12 cellular contexts compared by ENCODE assay signal in genomic region chr3:33442190-33442589, GRCh38. TPM values are rescaled to one million over a fixed set of nuclear protein-coding genes. Genes with fewer than 3 reads are reported as not detected.
DNase-seq lines count a peak whose midpoint lies in the region; ATAC-seq and TF ChIP-seq lines count a peak whose summit lies in the region.
"Had no signal": no experiment of that assay in that cellular context is flagged by ENCODE, and none has a peak within 500 bp of the region (broad histone marks: within the 10 kb centered on the region; RNA-seq: fewer than 3 reads in every experiment).

No MANE protein-coding gene starts in this region.

- no peak for TF ChIP-seq POLR2A in right lobe of liver (IDR thresholded peaks at IDR 0.05)

- no peak for DNase-seq in activated T-cell treated with anti-CD3 and anti-CD28 coated beads, Interleukin-2, amount 50 U/mL, for 4 hours
- no peak for DNase-seq in activated T-cell treated with anti-CD3 and anti-CD28 coated beads, Interleukin-2, amount 50 U/mL, for 48 hours
- DNase-seq in activated CD4-positive, alpha-beta memory T cell treated with anti-CD3 and anti-CD28 coated beads, Interleukin-2, amount 10 ng/mL, durations not matched to agents 7 days and 5 days, result no peak
- DNase-seq in right lobe of liver (no peak), tibial artery (no peak), BE2C (no peak), A673 (ENCODE audit: low spot score) (no peak), GM19238 (ENCODE audit: insufficient read length, low spot score) (no peak)
- DNase-seq: aorta, islet precursor cell, NCI-H526, WERI-Rb-1 had no signal

- peak overlapping the region; percentile 99 for H3K4me3 Mint-ChIP-seq in activated T-cell treated with anti-CD3 and anti-CD28 coated beads, Interleukin-2, amount 50 U/mL, for 4 hours
- peak overlapping the region; percentile 99 for H3K4me3 Mint-ChIP-seq in activated CD4-positive, alpha-beta memory T cell treated with anti-CD3 and anti-CD28 coated beads, Interleukin-2, amount 10 ng/mL, durations not matched to agents 7 days and 5 days

- no peak for TF ChIP-seq CTCF in right lobe of liver (IDR thresholded peaks at IDR 0.05)
- TF ChIP-seq CTCF in tibial artery (IDR thresholded peaks at IDR 0.05), result no peak
- no peak for TF ChIP-seq CTCF in BE2C (IDR thresholded peaks at IDR 0.05; ENCODE audit: low read depth, low read length)
- TF ChIP-seq CTCF in A673 (conservative IDR thresholded peaks at IDR 0.05; ENCODE audit: low read depth, low read length), result no peak

- H3K27me3 ChIP-seq in right lobe of liver, result no peaks in the 10 kb centered on the region
- H3K27me3 ChIP-seq in tibial artery, result no peaks in the 10 kb centered on the region
- no peaks in the 10 kb centered on the region for H3K27me3 ChIP-seq in BE2C
- no peaks in the 10 kb centered on the region for H3K27me3 ChIP-seq in A673 (replicated peaks; ENCODE audit: insufficient read depth, low read depth, low read length, poor library complexity)

- no peak for ATAC-seq in activated T-cell treated with anti-CD3 and anti-CD28 coated beads, Interleukin-2, amount 50 U/mL, for 4 hours
- ATAC-seq in right lobe of liver, result no peak

- H3K36me3 ChIP-seq in right lobe of liver (no peaks in the 10 kb centered on the region), tibial artery (no peaks in the 10 kb centered on the region), BE2C (no peaks in the 10 kb centered on the region), A673 (ENCODE audit: insufficient read depth, low read length, poor library complexity, severe bottlenecking) (no peaks in the 10 kb centered on the region)

- H3K27ac Mint-ChIP-seq in activated CD4-positive, alpha-beta memory T cell treated with anti-CD3 and anti-CD28 coated beads, Interleukin-2, amount 10 ng/mL, durations not matched to agents 7 days and 5 days, result peak overlapping the region; percentile 100

- no peaks in the 10 kb centered on the region for H3K9me3 Mint-ChIP-seq in activated T-cell treated with anti-CD3 and anti-CD28 coated beads, Interleukin-2, amount 50 U/mL, for 4 hours
- H3K9me3 Mint-ChIP-seq in activated CD4-positive, alpha-beta memory T cell treated with anti-CD3 and anti-CD28 coated beads, Interleukin-2, amount 10 ng/mL, durations not matched to agents 7 days and 5 days, result no peaks in the 10 kb centered on the region

- CTCF ChIA-PET in activated CD4-positive, alpha-beta memory T cell treated with anti-CD3 and anti-CD28 coated beads, Interleukin-2, amount 10 ng/mL, durations not matched to agents 7 days and 5 days (lab: Charles Lee), result interaction anchor here (1.0 kb wide), 1 partner anchor 12 kb away, joined by 3 read pairs; no protein-coding TSS in a partner anchor
- CTCF ChIA-PET in A673 (lab: Charles Lee), result no interaction called here

- H3K4me1 ChIP-seq in right lobe of liver, result peaks cover 0 to 27% (median 10%) of the 10 kb centered on the region in 4 donors
- H3K4me1 ChIP-seq in tibial artery, result peaks cover 0 to 25% (median 21%) of the 10 kb centered on the region in 4 donors
- no peaks in the 10 kb centered on the region for H3K4me1 ChIP-seq in BE2C
- H3K4me1 ChIP-seq in A673 (ENCODE audit: insufficient read depth, low read length, poor library complexity, severe bottlenecking), result peaks cover 11% of the 10 kb centered on the region

- H3K4me1 Mint-ChIP-seq in activated T-cell treated with anti-CD3 and anti-CD28 coated beads, Interleukin-2, amount 50 U/mL, for 4 hours (ENCODE audit: low read depth), result peaks cover 38% of the 10 kb centered on the region
- H3K4me1 Mint-ChIP-seq in activated CD4-positive, alpha-beta memory T cell treated with anti-CD3 and anti-CD28 coated beads, Interleukin-2, amount 10 ng/mL, durations not matched to agents 7 days and 5 days, result peaks cover 35% of the 10 kb centered on the region

- 100% methylated on average over 4 of the region's 4 CpGs for WGBS in right lobe of liver (ENCODE audit: insufficient coverage, low coverage, low lambda C conversion rate, missing lambda C conversion rate)

- no peaks in the 10 kb centered on the region for H3K27me3 Mint-ChIP-seq in activated T-cell treated with anti-CD3 and anti-CD28 coated beads, Interleukin-2, amount 50 U/mL, for 4 hours (ENCODE audit: low read depth)
- no peaks in the 10 kb centered on the region for H3K27me3 Mint-ChIP-seq in activated CD4-positive, alpha-beta memory T cell treated with anti-CD3 and anti-CD28 coated beads, Interleukin-2, amount 10 ng/mL, durations not matched to agents 7 days and 5 days

- no TSS peak for BruUV-seq in A673 (replicated peaks; lab: Mats Ljungman, UMichigan)

- intact Hi-C loops in right lobe of liver (cut with DNase I) (no loop called here), tibial artery (cut with DNase I; ENCODE audit: low total_unique reads) (no loop called here), A673 (cut with micrococcal nuclease; ENCODE audit: unreplicated experiment) (no loop called here)

- POLR2A ChIA-PET in activated CD4-positive, alpha-beta memory T cell treated with anti-CD3 and anti-CD28 coated beads, Interleukin-2, amount 10 ng/mL, durations not matched to agents 7 days and 5 days (lab: Charles Lee), result interaction anchor here (1.4 to 5.2 kb wide), 4 partner anchors 12 to 357 kb away, joined by 3 to 42 read pairs (median 6); partner anchors contain the start of gene PDCD6IP
- POLR2A ChIA-PET in A673 (lab: Charles Lee; ENCODE audit: low non-redundant PET), result no interaction called here

- H3K27ac ChIP-seq in right lobe of liver, result peak overlapping the region; percentile 23 to 99 (median 98)
- H3K27ac ChIP-seq in tibial artery, result peak overlapping the region; percentile 95
- H3K27ac ChIP-seq in A673 (ENCODE audit: low read depth, low read length, poor library complexity, severe bottlenecking), result no peak overlapping the region

- no peaks in the 10 kb centered on the region for H3K9me3 ChIP-seq in right lobe of liver
- no peaks in the 10 kb centered on the region for H3K9me3 ChIP-seq in tibial artery
- H3K9me3 ChIP-seq in BE2C, result no peaks in the 10 kb centered on the region
- no peaks in the 10 kb centered on the region for H3K9me3 ChIP-seq in A673 (ENCODE audit: low read depth, low read length, poor library complexity, severe bottlenecking)

- no peak overlapping the region for H3K4me3 ChIP-seq in right lobe of liver
- H3K4me3 ChIP-seq in tibial artery, result no peak overlapping the region
- no peak overlapping the region for H3K4me3 ChIP-seq in BE2C (ENCODE audit: low read depth, low read length)
- no peak overlapping the region for H3K4me3 ChIP-seq in A673 (ENCODE audit: low read depth, low read length, poor library complexity, severe bottlenecking)

- peaks cover 1% of the 10 kb centered on the region for H3K36me3 Mint-ChIP-seq in activated T-cell treated with anti-CD3 and anti-CD28 coated beads, Interleukin-2, amount 50 U/mL, for 4 hours (ENCODE audit: insufficient read depth)
- no peaks in the 10 kb centered on the region for H3K36me3 Mint-ChIP-seq in activated CD4-positive, alpha-beta memory T cell treated with anti-CD3 and anti-CD28 coated beads, Interleukin-2, amount 10 ng/mL, durations not matched to agents 7 days and 5 days (ENCODE audit: low read depth)

RNA-seq across cellular contexts. Expression of gene UBP1, which starts 2.0 kb away (rescaled TPM):
- total RNA-seq in activated T-cell treated with anti-CD3 and anti-CD28 coated beads, Interleukin-2, amount 50 U/mL, for 4 hours, result 10 to 100 TPM; 64.2 to 69.7 (median 69.0) TPM
- 10 to 100 TPM; 56.1 to 59.8 TPM for total RNA-seq in activated CD4-positive, alpha-beta memory T cell treated with anti-CD3 and anti-CD28 coated beads, Interleukin-2, amount 10 ng/mL, durations not matched to agents 7 days and 5 days
- total RNA-seq in right lobe of liver (10 to 100 TPM; 20.5 to 39.2 (median 33.1) TPM), A673 (2021) (55.3 and 59.4 TPM in 2 replicates)
- polyA plus RNA-seq in BE2C (2012; ENCODE audit: insufficient read depth, insufficient read length, low read depth), result 36.4 TPM
